9 cellular contexts compared by ENCODE assay signal in genomic region chr22:31987180-31987579, GRCh38. TPM values are rescaled to one million over a fixed set of nuclear protein-coding genes. Genes with fewer than 3 reads are reported as not detected.
"Had no signal": no experiment of that assay in that cellular context is flagged by ENCODE, and none has a peak within 500 bp of the region (broad histone marks: within the 10 kb centered on the region; RNA-seq: fewer than 3 reads in every experiment).

No MANE protein-coding gene starts in this region.

- H3K4me3 Mint-ChIP-seq: GM23338, H9, IgD-negative memory B cell had no signal

- H3K27ac ChIP-seq: HL-60 had no signal

- H3K4me1 Mint-ChIP-seq: GM23338, H9, IgD-negative memory B cell had no signal

- H3K36me3 Mint-ChIP-seq: IgD-negative memory B cell had no signal

- DNase-seq: H9, HCEC 1CT had no signal

- H3K9me3 Mint-ChIP-seq: GM23338, H9, IgD-negative memory B cell had no signal

- H3K4me3 ChIP-seq: GM23338 had no signal

- FAIRE-seq: H1, H54, HepG2 had no signal

- H3K27ac Mint-ChIP-seq: GM23338, H9, IgD-negative memory B cell had no signal

RNA-seq across cellular contexts. Expression of gene SLC5A1, which starts 55.9 kb away (rescaled TPM):
- total RNA-seq: H1, H9, HepG2, HT1080 had no signal
- polyA plus RNA-seq: GM23338, HepG2, IgD-negative memory B cell had no signal
